26 cellular contexts compared by ENCODE assay signal in genomic region chr13:53020764-53021332, GRCh38. TPM values are rescaled to one million over a fixed set of nuclear protein-coding genes. Genes with fewer than 3 reads are reported as not detected.
"Had no signal": no experiment of that assay in that cellular context is flagged by ENCODE, and none has a peak within 500 bp of the region (broad histone marks: within the 10 kb centered on the region; RNA-seq: fewer than 3 reads in every experiment).

No MANE protein-coding gene starts in this region.

- DNase-seq: cortex of kidney; dorsolateral prefrontal cortex; effector CD8-positive, alpha-beta T cell; heart left ventricle; hippocampal formation; left ventricle myocardium inferior; lower lobe of right lung; natural killer cell; sigmoid colon; small intestine; stimulated activated CD4-positive, alpha-beta T cell treated with anti-CD3 and anti-CD28 coated beads, Interleukin-12 subunit alpha, Interleukin-12 subunit beta, amount 100 ng/mL, for 4 hours; stimulated activated naive CD8-positive, alpha-beta T cell treated with anti-CD3 and anti-CD28 coated beads, Interleukin-15, Interleukin-2, amounts not matched to agents 100 U/mL and 50 U/mL, for 24 hours; tibial artery; upper lobe of left lung; uterus had no signal

- H3K9me3 Mint-ChIP-seq: natural killer cell had no signal

- H3K27me3 ChIP-seq: tibial artery, upper lobe of left lung, uterus had no signal

- H3K9me3 ChIP-seq: heart left ventricle, left ventricle myocardium inferior, lower lobe of right lung, sigmoid colon, suprapubic skin, tibial artery, upper lobe of left lung, uterus had no signal

- H3K27ac ChIP-seq: dorsolateral prefrontal cortex, heart left ventricle, left ventricle myocardium inferior, lower lobe of right lung, sigmoid colon, suprapubic skin, tibial artery, upper lobe of left lung, uterus had no signal

- ATAC-seq: esophagus mucosa; heart left ventricle; lower lobe of right lung; natural killer cell; stimulated activated naive CD8-positive, alpha-beta T cell treated with anti-CD3 and anti-CD28 coated beads, Interleukin-15, Interleukin-2, amounts not matched to agents 100 U/mL and 50 U/mL, for 24 hours had no signal

- H3K4me3 Mint-ChIP-seq: memory B cell, mesothelial cell of epicardium, natural killer cell had no signal

- H3K4me1 Mint-ChIP-seq: memory B cell, mesothelial cell of epicardium, natural killer cell had no signal

- H3K27ac Mint-ChIP-seq: memory B cell, mesothelial cell of epicardium, natural killer cell had no signal

- H3K36me3 Mint-ChIP-seq: mesothelial cell of epicardium, natural killer cell had no signal

- H3K36me3 ChIP-seq: heart left ventricle, left ventricle myocardium inferior, lower lobe of right lung, sigmoid colon, suprapubic skin, tibial artery, upper lobe of left lung, uterus had no signal

- FAIRE-seq: endometrium, frontal cortex, islet of Langerhans, small intestine had no signal

- H3K4me3 ChIP-seq: dorsolateral prefrontal cortex, heart left ventricle, left ventricle myocardium inferior, lower lobe of right lung, sigmoid colon, suprapubic skin, tibial artery, upper lobe of left lung, uterus had no signal

- H3K4me1 ChIP-seq: heart left ventricle, left ventricle myocardium inferior, lower lobe of right lung, sigmoid colon, suprapubic skin, tibial artery, upper lobe of left lung, uterus had no signal

RNA-seq across cellular contexts. Expression of gene OLFM4, which starts 7.8 kb away (rescaled TPM):
- total RNA-seq: fibroblast of lung, glomerular endothelial cell, lower lobe of right lung, mesothelial cell of epicardium, myocyte, natural killer cell, pulmonary artery endothelial cell had no signal
- polyA plus RNA-seq: fibroblast of lung had no signal
